In genomic region chr22:33758961-33759360, GRCh38 we compare ENCODE assay signal across 29 cellular contexts.
"Had no signal": no experiment of that assay in that cellular context is flagged by ENCODE, and none has a peak within 500 bp of the region (broad histone marks: within the 10 kb centered on the region; RNA-seq: fewer than 3 reads in every experiment).

No MANE protein-coding gene starts in this region.

- H3K4me3 ChIP-seq: colonic mucosa, coronary artery, dorsolateral prefrontal cortex, esophagus muscularis mucosa, esophagus squamous epithelium, gastrocnemius medialis, gastroesophageal sphincter, heart left ventricle, heart right ventricle had no signal

- DNase-seq: colonic mucosa; cortex of kidney; dermis blood vessel endothelial cell; dorsolateral prefrontal cortex; effector CD4-positive, alpha-beta T cell; effector CD8-positive, alpha-beta T cell; effector memory CD4-positive, alpha-beta T cell; effector memory CD8-positive, alpha-beta T cell; endodermal cell; erythroblast; esophagus squamous epithelium; foreskin fibroblast; foreskin keratinocyte; foreskin melanocyte; gastrocnemius medialis; glutamatergic neuron; head of caudate nucleus; heart left ventricle; heart right ventricle had no signal

- H3K27me3 Mint-ChIP-seq: dendritic cell treated with granulocyte-macrophage colony-stimulating factor and Interleukin-4, amounts not matched to agents 40 ng/mL and 50 ng/mL, for 4 days; effector memory CD8-positive, alpha-beta T cell had no signal

- H3K4me3 Mint-ChIP-seq: dendritic cell treated with granulocyte-macrophage colony-stimulating factor and Interleukin-4, amounts not matched to agents 40 ng/mL and 50 ng/mL, for 4 days; effector memory CD8-positive, alpha-beta T cell; endodermal cell had no signal

- H3K4me1 ChIP-seq: colonic mucosa, esophagus squamous epithelium, foreskin keratinocyte, gastroesophageal sphincter had no signal

- H3K27ac Mint-ChIP-seq: dendritic cell treated with granulocyte-macrophage colony-stimulating factor and Interleukin-4, amounts not matched to agents 40 ng/mL and 50 ng/mL, for 4 days; effector memory CD8-positive, alpha-beta T cell; endodermal cell had no signal

- ATAC-seq: effector memory CD8-positive, alpha-beta T cell; esophagus mucosa; foreskin keratinocyte; gastrocnemius medialis; gastroesophageal sphincter; heart left ventricle had no signal

- H3K27ac ChIP-seq: colonic mucosa, coronary artery, dorsolateral prefrontal cortex, epithelial cell of prostate, esophagus muscularis mucosa, esophagus squamous epithelium, foreskin keratinocyte, gastrocnemius medialis, gastroesophageal sphincter had no signal

- FAIRE-seq: colon, endometrium, endothelial cell of umbilical vein, frontal cortex had no signal

- H3K9me3 ChIP-seq: colonic mucosa, esophagus muscularis mucosa, esophagus squamous epithelium, gastrocnemius medialis, gastroesophageal sphincter, heart left ventricle had no signal

- H3K9me3 Mint-ChIP-seq: endodermal cell had no signal

- H3K27me3 ChIP-seq: colonic mucosa, dorsolateral prefrontal cortex, esophagus muscularis mucosa, esophagus squamous epithelium, foreskin keratinocyte, gastrocnemius medialis, gastroesophageal sphincter, heart left ventricle, heart right ventricle had no signal

- H3K36me3 ChIP-seq: colonic mucosa, esophagus squamous epithelium, gastrocnemius medialis had no signal
